Comparison of ENCODE assay signal across 16 cellular contexts in the genomic region with DNA sequence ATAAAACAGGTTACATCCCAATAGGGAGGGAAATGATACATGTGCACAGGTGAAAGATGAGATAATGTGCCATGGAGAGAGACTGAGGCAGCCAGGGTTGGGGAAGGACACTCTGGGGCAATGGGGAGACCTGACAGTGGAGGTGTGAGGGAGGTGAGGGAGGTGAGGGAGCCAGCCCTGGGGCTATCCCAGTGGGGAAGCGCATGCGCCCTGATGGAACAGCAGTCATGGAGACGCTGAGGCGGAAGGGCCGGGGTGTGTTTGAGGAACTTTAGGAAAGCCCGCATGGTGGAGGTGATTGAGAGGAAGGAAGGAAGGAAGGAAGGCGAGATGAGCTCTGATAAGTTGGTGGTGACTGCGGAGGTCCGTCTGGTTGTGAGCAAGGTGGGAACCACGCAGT.
DNase-seq lines count a peak whose midpoint lies in the region; ATAC-seq and TF ChIP-seq lines count a peak whose summit lies in the region.
"Had no signal": no experiment of that assay in that cellular context is flagged by ENCODE, and none has a peak within 500 bp of the region (broad histone marks: within the 10 kb centered on the region; RNA-seq: fewer than 3 reads in every experiment).

No MANE protein-coding gene starts in this region.

- TF ChIP-seq CTCF in endothelial cell (IDR thresholded peaks at IDR 0.05; ENCODE audit: unreplicated experiment) (no peak), Peyer's patch (IDR thresholded peaks at IDR 0.05) (no peak)

- H3K27me3 ChIP-seq in BLaER1: no peaks in the 10 kb centered on the region
- no peaks in the 10 kb centered on the region for H3K27me3 ChIP-seq in Peyer's patch

- no peak for ATAC-seq in activated T-helper 17 cell treated with anti-CD3 and anti-CD28 coated beads, Interleukin-2, amount 50 U/mL, for 72 hours (replicated peaks)
- ATAC-seq: GM23338, HCT116 had no signal

- H3K4me3 ChIP-seq in BLaER1: 0 out of 2 replicates have a peak overlapping the region, but pooled peaks have one; percentile 18
- no peak overlapping the region for H3K4me3 ChIP-seq in Peyer's patch
- H3K4me3 ChIP-seq: GM23338 had no signal

- no peaks in the 10 kb centered on the region for H4K20me1 ChIP-seq in BLaER1

- no peak for TF ChIP-seq POLR2A in Peyer's patch (IDR thresholded peaks at IDR 0.05)

- H3K27me3 Mint-ChIP-seq in activated T-helper 17 cell treated with anti-CD3 and anti-CD28 coated beads, Interleukin-2, amount 50 U/mL, for 72 hours: peaks cover 17% of the 10 kb centered on the region
- peaks cover 11% of the 10 kb centered on the region for H3K27me3 Mint-ChIP-seq in endothelial cell (ENCODE audit: unreplicated experiment)

- H3K27ac Mint-ChIP-seq in activated T-helper 17 cell treated with anti-CD3 and anti-CD28 coated beads, Interleukin-2, amount 50 U/mL, for 72 hours: peak overlapping the region; percentile 54
- H3K27ac Mint-ChIP-seq in endothelial cell (ENCODE audit: unreplicated experiment): peak overlapping the region; percentile 75
- H3K27ac Mint-ChIP-seq: CD4-positive, alpha-beta T cell; GM23338; HFFc6 had no signal

- no peak overlapping the region for H3K9ac ChIP-seq in BLaER1

- peak overlapping the region; percentile 89 for H3K27ac ChIP-seq in BLaER1
- H3K27ac ChIP-seq in temporal lobe (ENCODE audit: low read depth, low read length): peak overlapping the region; percentile 19
- H3K27ac ChIP-seq in Peyer's patch: no peak overlapping the region
- H3K27ac ChIP-seq: C4-2B had no signal

- DNase-seq in endothelial cell (ENCODE audit: low spot score) (no peak), T-helper 2 cell (no peak), NCI-H187 treated with DMSO at 0.1 percent for 48 hours (lab: John Stamatoyannopoulos, UW) (no peak), Peyer's patch (no peak)
- DNase-seq: 8988T; Caco-2; CD4-positive, alpha-beta T cell; H7; HFFc6; IMR-90 had no signal

- peak overlapping the region; percentile 77 for H3K4me2 ChIP-seq in BLaER1
- H3K4me2 ChIP-seq: GM23338 had no signal

- H3K9me3 Mint-ChIP-seq in activated T-helper 17 cell treated with anti-CD3 and anti-CD28 coated beads, Interleukin-2, amount 50 U/mL, for 72 hours: no peaks in the 10 kb centered on the region
- H3K9me3 Mint-ChIP-seq in endothelial cell (ENCODE audit: unreplicated experiment): no peaks in the 10 kb centered on the region
- H3K9me3 Mint-ChIP-seq: CD4-positive, alpha-beta T cell; GM23338; HFFc6 had no signal

- H3K9me3 ChIP-seq in BLaER1 (peaks cover 29% of the 10 kb centered on the region), Peyer's patch (no peaks in the 10 kb centered on the region)
- H3K9me3 ChIP-seq: Caco-2 had no signal

- no peak overlapping the region for H3K4me3 Mint-ChIP-seq in activated T-helper 17 cell treated with anti-CD3 and anti-CD28 coated beads, Interleukin-2, amount 50 U/mL, for 72 hours
- H3K4me3 Mint-ChIP-seq in endothelial cell (ENCODE audit: unreplicated experiment): peak overlapping the region; percentile 62
- H3K4me3 Mint-ChIP-seq: CD4-positive, alpha-beta T cell; GM23338; HFFc6 had no signal

- H3K36me3 Mint-ChIP-seq in activated T-helper 17 cell treated with anti-CD3 and anti-CD28 coated beads, Interleukin-2, amount 50 U/mL, for 72 hours (ENCODE audit: low read depth): no peaks in the 10 kb centered on the region
- peaks cover 50% of the 10 kb centered on the region for H3K36me3 Mint-ChIP-seq in endothelial cell (ENCODE audit: low read depth, unreplicated experiment)

- peaks cover 89% of the 10 kb centered on the region for H3K4me1 ChIP-seq in BLaER1
- no peaks in the 10 kb centered on the region for H3K4me1 ChIP-seq in Peyer's patch

- H3K36me3 ChIP-seq in BLaER1 (peaks cover 32% of the 10 kb centered on the region), Peyer's patch (no peaks in the 10 kb centered on the region)

- H3K4me1 Mint-ChIP-seq in activated T-helper 17 cell treated with anti-CD3 and anti-CD28 coated beads, Interleukin-2, amount 50 U/mL, for 72 hours: peaks cover 12% of the 10 kb centered on the region
- H3K4me1 Mint-ChIP-seq in endothelial cell (ENCODE audit: unreplicated experiment): peaks cover 48% of the 10 kb centered on the region

Comparison
In these comparisons a context has a peak if more than half of its experiments do, and no peak if none do; other contexts are left out.
1. H3K27ac ChIP-seq: peak in BLaER1 (single experiment) and temporal lobe (single experiment); none in Peyer's patch (0 of 4).